In genomic region chr20:59003836-59004492, GRCh38 we compare ENCODE assay signal across 10 cellular contexts. TPM values are rescaled to one million over a fixed set of nuclear protein-coding genes. Genes with fewer than 3 reads are reported as not detected.
A peak's percentile ranks its signal among the peaks of the same experiment; 100 is the strongest.
DNase-seq lines count a peak whose midpoint lies in the region; ATAC-seq and TF ChIP-seq lines count a peak whose summit lies in the region.
"Had no signal": no experiment of that assay in that cellular context is flagged by ENCODE, and none has a peak within 500 bp of the region (broad histone marks: within the 10 kb centered on the region; RNA-seq: fewer than 3 reads in every experiment).

No MANE protein-coding gene starts in this region.

- no peak overlapping the region for H3K4me2 ChIP-seq in mammary epithelial cell (ENCODE audit: insufficient read depth, low read depth, low read length)

- H3K4me3 Mint-ChIP-seq in MCF 10A (ENCODE audit: unreplicated experiment): peak overlapping the region; percentile 17
- H3K4me3 Mint-ChIP-seq in activated T-cell treated with anti-CD3 and anti-CD28 coated beads, Interleukin-2, amount 50 U/mL, for 72 hours: peak overlapping the region; percentile 87 to 91

- DNase-seq in MCF 10A (ENCODE audit: unreplicated experiment): no peak
- DNase-seq in mammary epithelial cell: no peak
- DNase-seq in activated T-cell treated with anti-CD3 and anti-CD28 coated beads, Interleukin-2, amount 50 U/mL, for 72 hours: no peak
- peak in 1 of 2 donors; percentile 27 for DNase-seq in upper lobe of left lung
- DNase-seq in adrenal gland: no peak
- DNase-seq in body of pancreas: no peak
- DNase-seq: NCI-H526 had no signal

- in situ Hi-C loops in mammary epithelial cell (cut with MboI; ENCODE audit: low sequenced_read_pairs in 2 of 2): no loop called here

- peak overlapping the region; percentile 31 for H3K27ac Mint-ChIP-seq in MCF 10A (ENCODE audit: low read depth, unreplicated experiment)
- peak overlapping the region; percentile 29 for H3K27ac Mint-ChIP-seq in activated T-cell treated with anti-CD3 and anti-CD28 coated beads, Interleukin-2, amount 50 U/mL, for 72 hours

- H4K20me1 ChIP-seq in mammary epithelial cell (ENCODE audit: insufficient read depth, low read length): no peaks in the 10 kb centered on the region

- TF ChIP-seq POLR2A in upper lobe of left lung (IDR thresholded peaks at IDR 0.05): no peak
- no peak for TF ChIP-seq POLR2A in adrenal gland (IDR thresholded peaks at IDR 0.05)
- TF ChIP-seq POLR2A in body of pancreas (IDR thresholded peaks at IDR 0.05): no peak

- H3K36me3 Mint-ChIP-seq in MCF 10A (ENCODE audit: insufficient read depth, unreplicated experiment): peaks cover 48% of the 10 kb centered on the region
- peaks cover 0 to 2% of the 10 kb centered on the region in 2 donors for H3K36me3 Mint-ChIP-seq in activated T-cell treated with anti-CD3 and anti-CD28 coated beads, Interleukin-2, amount 50 U/mL, for 72 hours (ENCODE audit: insufficient read depth in 2 of 2)

- H2AFZ ChIP-seq in mammary epithelial cell (ENCODE audit: low read depth, low read length): no peak overlapping the region

- no peak overlapping the region for H3K27ac ChIP-seq in mammary epithelial cell (ENCODE audit: insufficient read depth, low read depth, low read length)
- peak overlapping the region; percentile 82 to 92 for H3K27ac ChIP-seq in liver (ENCODE audit: low read depth in 1 of 2, low read length in 2 of 2)
- H3K27ac ChIP-seq in upper lobe of left lung: peak overlapping the region; percentile 86 to 95 (median 92)
- peak overlapping the region in 2 of 5 donors; percentile 86 to 87 for H3K27ac ChIP-seq in adrenal gland
- peak overlapping the region in 2 of 4 donors; percentile 30 to 81 for H3K27ac ChIP-seq in body of pancreas
- H3K27ac ChIP-seq: cardiac muscle cell had no signal

- ATAC-seq in activated T-cell treated with anti-CD3 and anti-CD28 coated beads, Interleukin-2, amount 50 U/mL, for 72 hours (replicated peaks in 1 of 2): no peak
- ATAC-seq in upper lobe of left lung (ENCODE audit: low FRiP score in 2 of 2) (no peak), HG02642 (IDR thresholded peaks at IDR 0.05; ENCODE audit: poor library complexity, unreplicated experiment) (no peak), body of pancreas (no peak)

- BruUV-seq in MCF 10A (replicated peaks; lab: Mats Ljungman, UMichigan) (no TSS peak), mammary epithelial cell (replicated peaks; lab: Mats Ljungman, UMichigan) (no TSS peak)

- H3K4me1 ChIP-seq in mammary epithelial cell (ENCODE audit: insufficient read depth, low read length) (peaks cover 22% of the 10 kb centered on the region), liver (ENCODE audit: control insufficient read depth in 4 of 4, insufficient read depth in 4 of 4, low read length in 3 of 4) (peaks cover 11 to 38% (median 26%) of the 10 kb centered on the region in 4 donors), upper lobe of left lung (peaks cover 32 to 40% (median 35%) of the 10 kb centered on the region in 4 donors), adrenal gland (replicated peaks in 1 of 2) (peaks cover 14 to 34% of the 10 kb centered on the region in 2 donors), body of pancreas (peaks cover 29% of the 10 kb centered on the region)

- H3K27me3 ChIP-seq in mammary epithelial cell (ENCODE audit: insufficient read depth, low read length) (no peaks in the 10 kb centered on the region), liver (ENCODE audit: control insufficient read depth in 4 of 4, insufficient read depth in 4 of 4, low read length in 3 of 4) (no peaks in the 10 kb centered on the region), upper lobe of left lung (no peaks in the 10 kb centered on the region), adrenal gland (no peaks in the 10 kb centered on the region), body of pancreas (no peaks in the 10 kb centered on the region)
- H3K27me3 ChIP-seq: cardiac muscle cell had no signal

- no peak for TF ChIP-seq EP300 in upper lobe of left lung (IDR thresholded peaks at IDR 0.05)

- dilution Hi-C loops in mammary epithelial cell (cut with HindIII; ENCODE audit: low sequenced_read_pairs): no loop called here

- peaks cover 42% of the 10 kb centered on the region for H3K79me2 ChIP-seq in mammary epithelial cell (ENCODE audit: insufficient read depth, low read length)

- H3K9me3 Mint-ChIP-seq in MCF 10A (ENCODE audit: unreplicated experiment): no peaks in the 10 kb centered on the region
- no peaks in the 10 kb centered on the region for H3K9me3 Mint-ChIP-seq in activated T-cell treated with anti-CD3 and anti-CD28 coated beads, Interleukin-2, amount 50 U/mL, for 72 hours

- H3K9ac ChIP-seq in mammary epithelial cell (ENCODE audit: insufficient read depth, low read length) (no peak overlapping the region), liver (ENCODE audit: low read depth in 1 of 2, low read length in 2 of 2) (no peak overlapping the region)

- POLR2A ChIA-PET in MCF 10A (lab: Yijun Ruan, JAX): no interaction called here

- CTCF ChIA-PET in MCF 10A (lab: Yijun Ruan, JAX): interaction anchor here (0.6 kb wide), 1 partner anchor 1365 kb away, joined by 3 read pairs; no protein-coding TSS in a partner anchor
- CTCF ChIA-PET in mammary epithelial cell (lab: Charles Lee; ENCODE audit: low non-redundant PET): no interaction called here

- no peaks in the 10 kb centered on the region for H3K27me3 Mint-ChIP-seq in MCF 10A (ENCODE audit: insufficient read depth, unreplicated experiment)
- no peaks in the 10 kb centered on the region for H3K27me3 Mint-ChIP-seq in activated T-cell treated with anti-CD3 and anti-CD28 coated beads, Interleukin-2, amount 50 U/mL, for 72 hours (ENCODE audit: low read depth)

- no peak for TF ChIP-seq CTCF in MCF 10A (IDR thresholded peaks at IDR 0.05; ENCODE audit: unreplicated experiment)
- no peak for TF ChIP-seq CTCF in mammary epithelial cell (conservative IDR thresholded peaks at IDR 0.05 in 1 of 2, IDR thresholded peaks at IDR 0.05 in 1 of 2; ENCODE audit: extremely low read depth in 1 of 2, insufficient read depth in 1 of 2, low read depth in 1 of 2, low read length in 2 of 2)
- no peak for TF ChIP-seq CTCF in liver (IDR thresholded peaks at IDR 0.05; ENCODE audit: low read depth, low read length, missing input control)
- no peak for TF ChIP-seq CTCF in upper lobe of left lung (IDR thresholded peaks at IDR 0.05)
- TF ChIP-seq CTCF in adrenal gland (IDR thresholded peaks at IDR 0.05): no peak
- TF ChIP-seq CTCF in body of pancreas (IDR thresholded peaks at IDR 0.05): no peak

- H3K4me3 ChIP-seq in mammary epithelial cell (replicated peaks in 1 of 3; ENCODE audit: insufficient read depth in 1 of 3, low read depth in 2 of 3, low read length in 3 of 3) (no peak overlapping the region), liver (ENCODE audit: low read depth in 1 of 3, low read length in 3 of 3) (no peak overlapping the region), upper lobe of left lung (peak overlapping the region in 3 of 4 donors; percentile 69 to 89 (median 76)), adrenal gland (peak overlapping the region in 1 of 4 donors; percentile 26), body of pancreas (no peak overlapping the region)
- H3K4me3 ChIP-seq: cardiac muscle cell had no signal

- H3K9me3 ChIP-seq in mammary epithelial cell (replicated peaks; ENCODE audit: insufficient read depth, low read length) (no peaks in the 10 kb centered on the region), liver (ENCODE audit: control insufficient read depth in 4 of 4, low read length in 3 of 4) (no peaks in the 10 kb centered on the region), upper lobe of left lung (no peaks in the 10 kb centered on the region), adrenal gland (replicated peaks in 1 of 3) (no peaks in the 10 kb centered on the region), body of pancreas (no peaks in the 10 kb centered on the region)

- peaks cover 32% of the 10 kb centered on the region for H3K4me1 Mint-ChIP-seq in MCF 10A (ENCODE audit: insufficient read depth, unreplicated experiment)
- peaks cover 33% of the 10 kb centered on the region for H3K4me1 Mint-ChIP-seq in activated T-cell treated with anti-CD3 and anti-CD28 coated beads, Interleukin-2, amount 50 U/mL, for 72 hours (ENCODE audit: low read depth)

- intact Hi-C loops in MCF 10A (cut with micrococcal nuclease): no loop called here
- intact Hi-C loops in mammary epithelial cell (cut with micrococcal nuclease): no loop called here
- intact Hi-C loops in adrenal gland (cut with DNase I): no loop called here
- intact Hi-C loops in body of pancreas (cut with DNase I): no loop called here

- no peak for TF ChIP-seq RAD21 in liver (IDR thresholded peaks at IDR 0.05)

- WGBS in mammary epithelial cell (ENCODE audit: low coverage, missing lambda C conversion rate): 78% methylated on average over 12 of the region's 16 CpGs
- 88% methylated on average over 16 of the region's 16 CpGs for WGBS in liver
- 71 to 80% methylated on average over 16 of the region's 16 CpGs for WGBS in upper lobe of left lung, 2 donors
- 86 to 89% (median 86%) methylated on average over 16 of the region's 16 CpGs for WGBS in adrenal gland, 4 donors
- whole genome bisulfite sequencing in body of pancreas, 2 donors: 76 to 79% methylated on average over 16 of the region's 16 CpGs

- peaks cover 2% of the 10 kb centered on the region for H3K36me3 ChIP-seq in mammary epithelial cell (ENCODE audit: insufficient read depth, low read length)
- H3K36me3 ChIP-seq in liver (ENCODE audit: control insufficient read depth in 4 of 4, insufficient read depth in 3 of 4, low read depth in 1 of 4, low read length in 3 of 4): peaks cover 11 to 19% (median 13%) of the 10 kb centered on the region in 4 donors
- peaks cover 12 to 43% (median 32%) of the 10 kb centered on the region in 4 donors for H3K36me3 ChIP-seq in upper lobe of left lung
- peaks cover 0 to 20% of the 10 kb centered on the region in 2 donors for H3K36me3 ChIP-seq in adrenal gland (replicated peaks in 1 of 2)
- H3K36me3 ChIP-seq in body of pancreas (replicated peaks in 1 of 2; ENCODE audit: insufficient read depth in 1 of 2, low read depth in 2 of 2): peaks cover 0 to 6% of the 10 kb centered on the region in 2 donors
- H3K36me3 ChIP-seq: cardiac muscle cell had no signal

RNA-seq across cellular contexts. Expression of gene CTSZ, which starts 3.1 kb away (rescaled TPM):
- total RNA-seq in MCF 10A (2022): 96.6 and 103 TPM in 2 replicates
- total RNA-seq in mammary epithelial cell: 100 to 1,000 TPM; 138 to 139 TPM
- 156 TPM for polyA plus RNA-seq in mammary epithelial cell
- 116 TPM for polyA minus RNA-seq in mammary epithelial cell
- 10 to 100 TPM; 44.5 to 51.6 TPM for total RNA-seq in activated T-cell treated with anti-CD3 and anti-CD28 coated beads, Interleukin-2, amount 50 U/mL, for 72 hours
- total RNA-seq in liver: 100 to 1,000 TPM; 146 to 233 TPM
- 100 to 1,000 TPM in 1 of 2 donors, 10 to 100 TPM in 1; 11.8 to 229 TPM for polyA plus RNA-seq in liver
- 100 to 1,000 TPM; 196 to 503 (median 397) TPM for total RNA-seq in upper lobe of left lung
- 100 to 1,000 TPM; 128 to 266 (median 188) TPM for total RNA-seq in adrenal gland
- polyA plus RNA-seq in adrenal gland: 100 to 1,000 TPM; 108 to 180 (median 121) TPM
- total RNA-seq in body of pancreas: 10 to 100 TPM; 54.1 to 89.8 TPM

RNA-seq across cellular contexts. Expression of gene TUBB1, which starts 15.3 kb away (rescaled TPM):
- total RNA-seq in MCF 10A (2022) (not detected in 2 replicates), mammary epithelial cell (not detected), liver (10 to 100 TPM in 1 of 2 donors, under 1 TPM in 1; 0.17 to 59.5 TPM), upper lobe of left lung (1 to 10 TPM; 1.5 to 9.3 (median 2.6) TPM), adrenal gland (under 1 TPM in 3 of 8 donors, not detected in 5; 0.13 to 0.53 (median 0.14) TPM), body of pancreas (not detected)
- polyA plus RNA-seq in mammary epithelial cell (0.01 TPM), liver (under 1 TPM; 0.20 to 0.28 TPM), adrenal gland (under 1 TPM; 0.07 to 0.10 (median 0.08) TPM)
- not detected for polyA minus RNA-seq in mammary epithelial cell
- not detected for total RNA-seq in activated T-cell treated with anti-CD3 and anti-CD28 coated beads, Interleukin-2, amount 50 U/mL, for 72 hours
- polyA plus RNA-seq: cardiac muscle cell had no signal

RNA-seq across cellular contexts. Expression of gene NELFCD, which starts 22.9 kb away (rescaled TPM):
- 59.6 and 79.8 TPM in 2 replicates for total RNA-seq in MCF 10A (2022)
- 10 to 100 TPM; 37.8 to 69.7 TPM for total RNA-seq in mammary epithelial cell
- polyA plus RNA-seq in mammary epithelial cell: 84.9 TPM
- polyA minus RNA-seq in mammary epithelial cell: 143 TPM
- 10 to 100 TPM; 66.2 to 67.5 TPM for total RNA-seq in activated T-cell treated with anti-CD3 and anti-CD28 coated beads, Interleukin-2, amount 50 U/mL, for 72 hours
- total RNA-seq in liver: 10 to 100 TPM; 39.1 to 39.8 TPM
- 10 to 100 TPM; 28.1 to 35.0 TPM for polyA plus RNA-seq in liver
- total RNA-seq in upper lobe of left lung: 10 to 100 TPM; 42.3 to 99.5 (median 48.7) TPM
- total RNA-seq in adrenal gland: 10 to 100 TPM; 47.1 to 82.8 (median 64.1) TPM
- 100 to 1,000 TPM in 1 of 3 donors, 10 to 100 TPM in 2; 78.3 to 107 (median 85.7) TPM for polyA plus RNA-seq in adrenal gland
- 10 to 100 TPM; 35.9 to 45.9 TPM for total RNA-seq in body of pancreas

RNA-seq across cellular contexts. Expression of gene ATP5F1E, which starts 28.2 kb away (rescaled TPM):
- total RNA-seq in MCF 10A (2022) (65.2 and 69.7 TPM in 2 replicates), mammary epithelial cell (10 to 100 TPM; 13.7 to 75.4 TPM), liver (10 to 100 TPM; 11.7 to 16.6 TPM), upper lobe of left lung (10 to 100 TPM; 18.9 to 75.0 (median 32.3) TPM), adrenal gland (10 to 100 TPM; 13.3 to 90.4 (median 47.4) TPM), body of pancreas (10 to 100 TPM; 16.2 to 16.6 TPM)
- polyA plus RNA-seq in mammary epithelial cell (39.1 TPM), liver (100 to 1,000 TPM in 1 of 2 donors, 10 to 100 TPM in 1; 38.8 to 148 TPM), adrenal gland (100 to 1,000 TPM in 1 of 3 donors, 10 to 100 TPM in 2; 42.5 to 131 (median 50.0) TPM)
- polyA minus RNA-seq in mammary epithelial cell: 9.7 TPM
- total RNA-seq in activated T-cell treated with anti-CD3 and anti-CD28 coated beads, Interleukin-2, amount 50 U/mL, for 72 hours: 10 to 100 TPM; 55.7 to 56.4 TPM

RNA-seq across cellular contexts. Expression of gene PRELID3B, which starts 38.6 kb away (rescaled TPM):
- 180 and 197 TPM in 2 replicates for total RNA-seq in MCF 10A (2022)
- 100 to 1,000 TPM in 1 of 2 donors, 10 to 100 TPM in 1; 81.2 to 103 TPM for total RNA-seq in mammary epithelial cell
- 49.5 TPM for polyA plus RNA-seq in mammary epithelial cell
- polyA minus RNA-seq in mammary epithelial cell: 91.4 TPM
- total RNA-seq in activated T-cell treated with anti-CD3 and anti-CD28 coated beads, Interleukin-2, amount 50 U/mL, for 72 hours: 100 to 1,000 TPM; 168 to 181 TPM
- total RNA-seq in liver: 10 to 100 TPM; 32.0 to 38.1 TPM
- 10 to 100 TPM; 18.2 to 18.6 TPM for polyA plus RNA-seq in liver
- 10 to 100 TPM in 5 of 6 donors, 1 to 10 TPM in 1; 5.2 to 77.1 (median 46.0) TPM for total RNA-seq in upper lobe of left lung
- total RNA-seq in adrenal gland: 100 to 1,000 TPM in 1 of 8 donors, 10 to 100 TPM in 7; 21.7 to 112 (median 47.8) TPM
- polyA plus RNA-seq in adrenal gland: 100 to 1,000 TPM in 1 of 3 donors, 10 to 100 TPM in 2; 13.3 to 119 (median 16.1) TPM
- total RNA-seq in body of pancreas: 10 to 100 TPM; 20.8 to 29.3 TPM

Comparison
In these comparisons a context has a peak if more than half of its experiments do, and no peak if none do; other contexts are left out.
1. H3K4me3 ChIP-seq: peak in upper lobe of left lung (3 of 4); none in mammary epithelial cell (0 of 3), liver (0 of 3) and body of pancreas (0 of 2).